Comparison of ENCODE assay signal across 8 cellular contexts in the genomic region with DNA sequence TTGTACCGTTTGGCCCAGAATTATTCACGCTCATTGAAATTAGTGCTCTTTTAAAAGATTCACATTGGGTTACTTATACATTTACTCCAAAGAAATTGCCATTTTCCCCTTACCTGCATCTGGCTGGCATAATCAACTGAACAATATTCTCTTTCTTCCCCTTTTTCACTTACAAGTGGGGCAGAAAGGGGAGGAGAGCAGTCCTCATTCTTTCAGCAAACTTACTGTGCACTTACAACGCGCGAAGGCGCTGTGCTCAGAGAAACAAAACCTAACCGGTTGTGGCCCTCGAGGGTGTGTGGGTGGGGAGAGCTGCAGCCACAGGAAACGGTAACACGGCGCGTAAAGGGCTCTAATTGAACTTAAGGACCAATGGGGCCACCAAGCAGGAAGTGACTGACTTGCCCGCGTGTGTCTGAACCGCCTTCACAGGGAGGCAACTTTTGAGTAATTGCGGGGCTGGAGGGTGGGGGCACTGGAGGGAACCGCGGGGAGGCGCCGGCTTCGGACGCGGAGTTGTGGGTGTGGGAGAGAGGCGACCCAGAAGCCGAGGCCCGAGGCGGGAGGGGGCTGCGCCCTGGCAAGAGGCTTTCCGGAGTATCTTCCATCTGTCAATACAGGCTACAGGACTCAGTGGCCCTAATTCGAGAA. TPM values are rescaled to one million over a fixed set of nuclear protein-coding genes. Genes with fewer than 3 reads are reported as not detected.
A peak's percentile ranks its signal among the peaks of the same experiment; 100 is the strongest.
DNase-seq lines count a peak whose midpoint lies in the region; FAIRE-seq and TF ChIP-seq lines count a peak whose summit lies in the region.

No MANE protein-coding gene starts in this region.

- TF ChIP-seq CTCF in RWPE1 (conservative IDR thresholded peaks at IDR 0.05; ENCODE audit: low read depth) (peak; percentile 27; the same call in 1 of the 2 replicates), fibroblast of villous mesenchyme (IDR thresholded peaks at IDR 0.05; ENCODE audit: insufficient read depth, low read depth, low read length) (peak; percentile 46), neural progenitor cell (IDR thresholded peaks at IDR 0.05) (peak; percentile 22)

- peak overlapping the region; percentile 100 for H3K4me3 Mint-ChIP-seq in neural progenitor cell

- H3K4me3 ChIP-seq in fibroblast of villous mesenchyme (ENCODE audit: low read depth, low read length) (peak overlapping the region; percentile 71), neural progenitor cell (peak overlapping the region; percentile 97), subcutaneous abdominal adipose tissue (ENCODE audit: low read depth in 1 of 5, low read length in 5 of 5) (peak overlapping the region; percentile 82 to 97 (median 85))

- H3K27me3 ChIP-seq in neural progenitor cell (no peaks in the 10 kb centered on the region), subcutaneous abdominal adipose tissue (ENCODE audit: control insufficient read depth in 5 of 5, insufficient read depth in 4 of 5, low read length in 5 of 5) (no peaks in the 10 kb centered on the region)

- POLR2A ChIA-PET in RWPE1 (lab: Yijun Ruan, JAX; ENCODE audit: low non-redundant PET), result interaction anchor here (0.6 to 0.7 kb wide), 4 partner anchors 42 to 571 kb away, joined by 3 to 7 read pairs (median 4); no protein-coding TSS in a partner anchor

- no peaks in the 10 kb centered on the region for H3K9me3 Mint-ChIP-seq in neural progenitor cell

- H3K27ac ChIP-seq in RWPE1 (peak overlapping the region; percentile 99), neural progenitor cell (peak overlapping the region; percentile 100), subcutaneous abdominal adipose tissue (ENCODE audit: low read depth, low read length) (peak overlapping the region; percentile 99)

- H3K9me3 ChIP-seq in ES-I3 (ENCODE audit: control insufficient read depth, insufficient read depth, low read length) (no peaks in the 10 kb centered on the region), neural progenitor cell (ENCODE audit: low read depth) (no peaks in the 10 kb centered on the region), subcutaneous abdominal adipose tissue (ENCODE audit: control insufficient read depth in 5 of 5, low read length in 5 of 5) (no peaks in the 10 kb centered on the region)

- peaks cover 30% of the 10 kb centered on the region for H4K20me1 ChIP-seq in neural progenitor cell (ENCODE audit: low read depth)

- no peaks in the 10 kb centered on the region; the same call in 1 of the 2 replicates for H3K36me3 ChIP-seq in ES-I3 (ENCODE audit: insufficient read depth, low read length)
- H3K36me3 ChIP-seq in neural progenitor cell, result no peaks in the 10 kb centered on the region
- H3K36me3 ChIP-seq in subcutaneous abdominal adipose tissue (ENCODE audit: control insufficient read depth in 5 of 5, insufficient read depth in 5 of 5, low read length in 5 of 5), result peaks cover 0 to 18% (median 7%) of the 10 kb centered on the region in 5 donors

- H3K4me1 Mint-ChIP-seq in neural progenitor cell, result peaks cover 38% of the 10 kb centered on the region

- no peak; the same call in none of the 2 replicates for TF ChIP-seq POLR2A in H54 (IDR thresholded peaks at IDR 0.05; ENCODE audit: low read depth, low read length)

- H3K36me3 Mint-ChIP-seq in neural progenitor cell, result peaks cover 15% of the 10 kb centered on the region

- CTCF ChIA-PET in RWPE1 (lab: Yijun Ruan, JAX), result no interaction called here

- peaks cover 34% of the 10 kb centered on the region for H3K79me2 ChIP-seq in neural progenitor cell (ENCODE audit: low read depth)

- H3F3A ChIP-seq in neural progenitor cell (ENCODE audit: low read depth), result peaks cover 45% of the 10 kb centered on the region

- peak; percentile 54 for DNase-seq in H54 (ENCODE audit: insufficient read length, low spot score)
- peak; percentile 85 for DNase-seq in LoVo (ENCODE audit: low spot score)
- peak; percentile 77 for DNase-seq in RWPE1 (ENCODE audit: low spot score)
- DNase-seq in activated T-helper 9 cell treated with anti-CD3 and anti-CD28 coated beads, Interleukin-2, amount 50 U/mL, for 16 hours (ENCODE audit: low read depth), result peak; percentile 85
- peak; percentile 93 for DNase-seq in fibroblast of villous mesenchyme (ENCODE audit: low read depth)
- no peak for DNase-seq in neural progenitor cell (ENCODE audit: low spot score)

- peak overlapping the region; percentile 45 for H2AFZ ChIP-seq in neural progenitor cell (replicated peaks)

- H3K27ac Mint-ChIP-seq in neural progenitor cell, result peak overlapping the region; percentile 96

- FAIRE-seq in H54 (lab: Jason Lieb, UNC), result peak; percentile 97

- H3K4me2 ChIP-seq in neural progenitor cell, result peak overlapping the region; percentile 80

- peaks cover 9% of the 10 kb centered on the region for H3K27me3 Mint-ChIP-seq in neural progenitor cell (ENCODE audit: insufficient read depth, low read depth)

- H3K9ac ChIP-seq in ES-I3 (ENCODE audit: low read depth, low read length) (peak overlapping the region; percentile 95), neural progenitor cell (peak overlapping the region; percentile 100), subcutaneous abdominal adipose tissue (ENCODE audit: low read length in 5 of 5) (peak overlapping the region; percentile 91 to 98 (median 96))

- H3K4me1 ChIP-seq in ES-I3 (ENCODE audit: insufficient read depth, low read length) (peaks cover 17% of the 10 kb centered on the region), neural progenitor cell (peaks cover 9% of the 10 kb centered on the region), subcutaneous abdominal adipose tissue (ENCODE audit: control insufficient read depth in 5 of 5, insufficient read depth in 5 of 5, low read length in 5 of 5) (peaks cover 1 to 36% (median 29%) of the 10 kb centered on the region in 5 donors)

RNA-seq across cellular contexts. Expression of a gene that starts 0.7 kb away (rescaled TPM):
- total RNA-seq in fibroblast of villous mesenchyme (60.9 and 108 TPM in 2 replicates), neural progenitor cell (ENCODE audit: low replicate concordance) (258 and 365 TPM in 2 replicates)

RNA-seq across cellular contexts. Expression of a gene that starts 21.2 kb away (rescaled TPM):
- total RNA-seq in fibroblast of villous mesenchyme (83.8 and 117 TPM in 2 replicates), neural progenitor cell (ENCODE audit: low replicate concordance) (161 and 219 TPM in 2 replicates)

RNA-seq across cellular contexts. Expression of a gene that starts 45.8 kb away (rescaled TPM):
- not detected in 2 replicates for total RNA-seq in fibroblast of villous mesenchyme
- total RNA-seq in neural progenitor cell (ENCODE audit: low replicate concordance), result not detected in 2 replicates
